In the genomic region with DNA sequence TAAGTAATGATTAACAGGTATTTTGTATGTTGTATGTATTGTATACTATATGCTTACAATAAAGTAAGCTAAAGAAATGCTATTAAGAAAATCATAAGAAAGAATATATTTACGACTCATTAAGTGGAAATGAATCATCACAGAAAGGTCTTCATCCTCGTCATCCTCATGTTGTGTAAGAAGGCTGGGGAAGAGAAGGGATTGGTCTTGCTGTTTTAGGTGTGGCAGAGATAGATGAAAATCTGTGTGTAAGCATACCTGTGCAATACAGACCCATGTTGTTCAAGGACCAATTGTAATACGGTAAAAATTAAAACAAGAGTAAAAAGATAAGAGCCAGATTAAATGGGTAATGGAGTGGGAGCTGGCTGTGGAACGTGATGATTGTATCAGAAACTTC, we compare ENCODE assay signal across 24 cellular contexts. TPM values are rescaled to one million over a fixed set of nuclear protein-coding genes. Genes with fewer than 3 reads are reported as not detected.
DNase-seq lines count a peak whose midpoint lies in the region; ATAC-seq, FAIRE-seq and TF ChIP-seq lines count a peak whose summit lies in the region.
"Had no signal": no experiment of that assay in that cellular context is flagged by ENCODE, and none has a peak within 500 bp of the region (broad histone marks: within the 10 kb centered on the region; RNA-seq: fewer than 3 reads in every experiment).

No MANE protein-coding gene starts in this region.

- TF ChIP-seq CTCF in HFFc6 (IDR thresholded peaks at IDR 0.05): no peak
- TF ChIP-seq CTCF in bronchial epithelial cell (IDR thresholded peaks at IDR 0.05; ENCODE audit: insufficient read depth, low read length, severe bottlenecking): no peak
- no peak for TF ChIP-seq CTCF in progenitor cell of endocrine pancreas (IDR thresholded peaks at IDR 0.05; ENCODE audit: unreplicated experiment)
- no peak for TF ChIP-seq CTCF in smooth muscle cell (IDR thresholded peaks at IDR 0.05; ENCODE audit: borderline replicate concordance, insufficient read depth, poor library complexity, severe bottlenecking)

- H3K36me3 Mint-ChIP-seq in HFFc6 (ENCODE audit: low read depth) (peaks cover 40% of the 10 kb centered on the region), progenitor cell of endocrine pancreas (ENCODE audit: insufficient read depth) (peaks cover 10% of the 10 kb centered on the region)

- H3K27me3 ChIP-seq in bronchial epithelial cell (ENCODE audit: control insufficient read depth, insufficient read depth, low read length) (no peaks in the 10 kb centered on the region), smooth muscle cell (ENCODE audit: low read depth) (no peaks in the 10 kb centered on the region)
- H3K27me3 ChIP-seq: BLaER1 treated with 17β-estradiol and CSF1 and Interleukin-3, amounts not matched to agents 10 nM and 100 nM had no signal

- H3K27me3 Mint-ChIP-seq in HFFc6 (ENCODE audit: insufficient read depth) (no peaks in the 10 kb centered on the region), progenitor cell of endocrine pancreas (no peaks in the 10 kb centered on the region)
- H3K27me3 Mint-ChIP-seq: CD4-positive, alpha-beta T cell had no signal

- H3K27ac Mint-ChIP-seq in HFFc6 (peak overlapping the region; percentile 6; the same call in 1 of the 2 replicates), progenitor cell of endocrine pancreas (peak overlapping the region; percentile 37)
- H3K27ac Mint-ChIP-seq: CD4-positive, alpha-beta T cell had no signal

- H3K36me3 ChIP-seq in bronchial epithelial cell (ENCODE audit: control insufficient read depth, insufficient read depth, low read length) (peaks cover 5% of the 10 kb centered on the region), smooth muscle cell (ENCODE audit: low read depth) (peaks cover 46% of the 10 kb centered on the region)

- H2AFZ ChIP-seq in smooth muscle cell (ENCODE audit: low read depth): no peak overlapping the region

- DNase-seq in GM19239 (ENCODE audit: insufficient read length, low spot score) (no peak), HFFc6 (no peak), bronchial epithelial cell (ENCODE audit: low read depth) (peak; percentile 66), progenitor cell of endocrine pancreas (ENCODE audit: low spot score, unreplicated experiment) (no peak), smooth muscle cell (lab: John Stamatoyannopoulos, UW; ENCODE audit: unreplicated experiment) (no peak)
- DNase-seq: AML-193; CD4-positive, alpha-beta T cell; DMS53; KG1; NCI-H1048; NCI-H1417; NCI-H1694; NCI-H2081; NCI-H2227 treated with DMSO at 0.1 percent for 48 hours; NCI-H69; SIG-M5 had no signal

- H3K4me3 ChIP-seq in bronchial epithelial cell (ENCODE audit: low read depth, low read length) (no peak overlapping the region), smooth muscle cell (no peak overlapping the region)
- H3K4me3 ChIP-seq: A549; BLaER1 treated with 17β-estradiol and CSF1 and Interleukin-3, amounts not matched to agents 10 nM and 100 nM; SK-N-MC had no signal

- no peak overlapping the region for H3K27ac ChIP-seq in smooth muscle cell (ENCODE audit: low read depth)
- H3K27ac ChIP-seq: A549; BLaER1 treated with 17β-estradiol and CSF1 and Interleukin-3, amounts not matched to agents 10 nM and 100 nM; SK-N-MC had no signal

- H3K4me2 ChIP-seq in smooth muscle cell: no peak overlapping the region
- H3K4me2 ChIP-seq: A549; BLaER1 treated with 17β-estradiol and CSF1 and Interleukin-3, amounts not matched to agents 10 nM and 100 nM had no signal

- no peak overlapping the region for H3K4me3 Mint-ChIP-seq in HFFc6
- H3K4me3 Mint-ChIP-seq in progenitor cell of endocrine pancreas (ENCODE audit: low read depth): no peak overlapping the region
- H3K4me3 Mint-ChIP-seq: CD4-positive, alpha-beta T cell had no signal

- ATAC-seq in HG02571 (IDR thresholded peaks at IDR 0.05; ENCODE audit: unreplicated experiment) (no peak), GM21390 (IDR thresholded peaks at IDR 0.05; ENCODE audit: unreplicated experiment) (no peak)
- ATAC-seq: A549 had no signal

- H3K9ac ChIP-seq in smooth muscle cell (ENCODE audit: low read depth): no peak overlapping the region
- H3K9ac ChIP-seq: BLaER1 treated with 17β-estradiol and CSF1 and Interleukin-3, amounts not matched to agents 10 nM and 100 nM had no signal

- H3K9me3 ChIP-seq in smooth muscle cell (replicated peaks; ENCODE audit: low read depth): peaks cover 4% of the 10 kb centered on the region
- H3K9me3 ChIP-seq: A549; BLaER1 treated with 17β-estradiol and CSF1 and Interleukin-3, amounts not matched to agents 10 nM and 100 nM had no signal

- H3K9me3 Mint-ChIP-seq in HFFc6: no peaks in the 10 kb centered on the region
- H3K9me3 Mint-ChIP-seq in progenitor cell of endocrine pancreas (ENCODE audit: low read depth): no peaks in the 10 kb centered on the region
- H3K9me3 Mint-ChIP-seq: CD4-positive, alpha-beta T cell had no signal

- WGBS in smooth muscle cell (ENCODE audit: low lambda C conversion rate): 94% methylated on average over 4 of the region's 4 CpGs

- H4K20me1 ChIP-seq in smooth muscle cell (ENCODE audit: low read depth): peaks cover 3% of the 10 kb centered on the region

- H3K4me1 ChIP-seq in smooth muscle cell (ENCODE audit: low read depth): no peaks in the 10 kb centered on the region
- H3K4me1 ChIP-seq: A549 had no signal

- no peaks in the 10 kb centered on the region for H3K79me2 ChIP-seq in smooth muscle cell (ENCODE audit: low read depth)

- FAIRE-seq in GM19239 (lab: Jason Lieb, UNC) (peak; percentile 23), bronchial epithelial cell (lab: Jason Lieb, UNC) (no peak)
- FAIRE-seq: A549, G401.6, H1, RCC 7860 had no signal

- H3K4me1 Mint-ChIP-seq in HFFc6 (ENCODE audit: low read depth) (peaks cover 6% of the 10 kb centered on the region), progenitor cell of endocrine pancreas (ENCODE audit: low read depth) (no peaks in the 10 kb centered on the region)

- H3F3A ChIP-seq in smooth muscle cell (ENCODE audit: low read depth): no peaks in the 10 kb centered on the region

RNA-seq across cellular contexts. Expression of a gene that starts 16.6 kb away (rescaled TPM):
- total RNA-seq in HFFc6 (2021; fragmentation: NEBNext Ultra II Directional; extraction: Animal tissue kit (Norgen Biotek cat#: 25700)): 100 to 1,000 TPM; 104 to 151 (median 119) TPM
- 112 and 130 TPM in 2 replicates for total RNA-seq in bronchial epithelial cell
- 52.0 and 56.7 TPM in 2 replicates for total RNA-seq in progenitor cell of endocrine pancreas
- total RNA-seq in smooth muscle cell: 83.7 and 121 TPM in 2 replicates
- 40.0 and 47.8 TPM in 2 replicates for polyA plus RNA-seq in smooth muscle cell
